ENCODE assay signal across 8 cellular contexts in the genomic region with DNA sequence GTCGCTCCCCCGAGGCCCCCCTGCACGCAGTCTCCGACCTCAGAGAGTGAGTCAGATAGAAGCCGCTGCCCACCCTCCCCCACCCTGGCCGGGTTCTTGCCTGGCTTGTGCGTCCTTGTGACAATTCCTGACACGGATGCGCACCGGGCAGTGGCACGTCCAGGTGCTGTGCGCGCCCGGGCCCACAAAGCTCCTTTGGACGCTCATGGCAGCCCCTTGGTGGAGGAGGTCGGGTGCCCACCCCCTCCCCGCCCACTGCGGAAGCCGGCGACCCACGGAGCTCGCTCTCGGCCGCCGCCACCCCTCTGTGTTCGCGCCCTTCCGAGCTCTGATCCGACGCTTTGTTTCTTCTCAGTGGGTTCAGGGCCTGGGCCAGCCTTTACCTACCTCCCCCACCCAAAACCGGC. TPM values are rescaled to one million over a fixed set of nuclear protein-coding genes. Genes with fewer than 3 reads are reported as not detected.
DNase-seq lines count a peak whose midpoint lies in the region; ATAC-seq and TF ChIP-seq lines count a peak whose summit lies in the region.

No MANE protein-coding gene starts in this region.

- WGBS in upper lobe of left lung, 2 donors = 1 to 4% methylated on average over 14 to 16 of the region's 31 CpGs

- H3K27ac Mint-ChIP-seq in IgD-negative memory B cell = peak overlapping the region in 2 of 3 donors; percentile 48 to 78
- H3K27ac Mint-ChIP-seq in activated CD4-positive, alpha-beta T cell treated with anti-CD3 and anti-CD28 coated beads, Interleukin-2, amount 10 ng/mL, durations not matched to agents 7 days and 5 days = no peak overlapping the region

- H3K27ac ChIP-seq in mucosa of rectum (ENCODE audit: low read depth in 2 of 2, low read length in 2 of 2) = peak overlapping the region; percentile 69 to 74
- H3K27ac ChIP-seq in upper lobe of left lung = peak overlapping the region; percentile 54 to 78 (median 76)

- peak overlapping the region; percentile 36 to 41 for H3K9ac ChIP-seq in mucosa of rectum (ENCODE audit: low read depth in 1 of 2, low read length in 2 of 2)

- peaks cover 0 to 17% (median 11%) of the 10 kb centered on the region in 3 donors for H3K4me1 Mint-ChIP-seq in IgD-negative memory B cell
- peaks cover 58% of the 10 kb centered on the region for H3K4me1 Mint-ChIP-seq in activated CD4-positive, alpha-beta T cell treated with anti-CD3 and anti-CD28 coated beads, Interleukin-2, amount 10 ng/mL, durations not matched to agents 7 days and 5 days

- TF ChIP-seq CTCF in upper lobe of left lung (IDR thresholded peaks at IDR 0.05) = no peak

- POLR2A ChIA-PET in activated CD4-positive, alpha-beta T cell treated with anti-CD3 and anti-CD28 coated beads, Interleukin-2, amount 10 ng/mL, durations not matched to agents 7 days and 5 days (lab: Charles Lee) = no interaction called here

- TF ChIP-seq POLR2A in erythroblast (IDR thresholded peaks at IDR 0.05; ENCODE audit: low read length) (no peak), upper lobe of left lung (IDR thresholded peaks at IDR 0.05) (no peak)

- peak; percentile 91 for DNase-seq in DMS53 (lab: John Stamatoyannopoulos, UW)
- DNase-seq in activated CD4-positive, alpha-beta T cell treated with anti-CD3 and anti-CD28 coated beads, Interleukin-2, amount 10 ng/mL, durations not matched to agents 7 days and 5 days = no peak
- DNase-seq in erythroblast (lab: John Stamatoyannopoulos, UW) = peak; percentile 34 to 49
- peak in 1 of 2 donors; percentile 72 for DNase-seq in upper lobe of left lung
- no peak for DNase-seq in GF-D8 (lab: John Stamatoyannopoulos, UW)

- peak overlapping the region; percentile 25 to 83 (median 63) for H3K4me3 Mint-ChIP-seq in IgD-negative memory B cell
- H3K4me3 Mint-ChIP-seq in activated CD4-positive, alpha-beta T cell treated with anti-CD3 and anti-CD28 coated beads, Interleukin-2, amount 10 ng/mL, durations not matched to agents 7 days and 5 days = peak overlapping the region; percentile 63

- H3K36me3 Mint-ChIP-seq in IgD-negative memory B cell = no peaks in the 10 kb centered on the region
- H3K36me3 Mint-ChIP-seq in activated CD4-positive, alpha-beta T cell treated with anti-CD3 and anti-CD28 coated beads, Interleukin-2, amount 10 ng/mL, durations not matched to agents 7 days and 5 days (ENCODE audit: low read depth) = no peaks in the 10 kb centered on the region

- no peaks in the 10 kb centered on the region for H3K9me3 Mint-ChIP-seq in IgD-negative memory B cell
- no peaks in the 10 kb centered on the region for H3K9me3 Mint-ChIP-seq in activated CD4-positive, alpha-beta T cell treated with anti-CD3 and anti-CD28 coated beads, Interleukin-2, amount 10 ng/mL, durations not matched to agents 7 days and 5 days

- H3K27me3 ChIP-seq in mucosa of rectum (ENCODE audit: control insufficient read depth in 2 of 2, insufficient read depth in 2 of 2, low read length in 2 of 2) (peaks cover 23% of the 10 kb centered on the region in 2 donors), upper lobe of left lung (peaks cover 0 to 35% (median 27%) of the 10 kb centered on the region in 4 donors)

- no peaks in the 10 kb centered on the region for H3K36me3 ChIP-seq in mucosa of rectum (ENCODE audit: control insufficient read depth in 2 of 2, insufficient read depth in 2 of 2, low read length in 2 of 2)
- H3K36me3 ChIP-seq in upper lobe of left lung = no peaks in the 10 kb centered on the region

- peaks cover 8 to 28% of the 10 kb centered on the region in 2 donors for H3K4me1 ChIP-seq in mucosa of rectum (ENCODE audit: control insufficient read depth in 2 of 2, insufficient read depth in 2 of 2, low read length in 2 of 2)
- H3K4me1 ChIP-seq in upper lobe of left lung = peaks cover 58 to 73% (median 66%) of the 10 kb centered on the region in 4 donors

- no peak for TF ChIP-seq EP300 in upper lobe of left lung (IDR thresholded peaks at IDR 0.05)

- H3K9me3 ChIP-seq in mucosa of rectum (ENCODE audit: control insufficient read depth in 2 of 2, low read length in 2 of 2) (no peaks in the 10 kb centered on the region), upper lobe of left lung (no peaks in the 10 kb centered on the region)

- CTCF ChIA-PET in activated CD4-positive, alpha-beta T cell treated with anti-CD3 and anti-CD28 coated beads, Interleukin-2, amount 10 ng/mL, durations not matched to agents 7 days and 5 days (lab: Charles Lee) = interaction anchor here (0.8 to 4.0 kb wide), 5 partner anchors 12 to 222 kb away, joined by 3 to 18 read pairs (median 5); partner anchors contain the start of gene DEF8

- H3K4me3 ChIP-seq in mucosa of rectum (ENCODE audit: low read length in 2 of 2) (peak overlapping the region; percentile 32 to 69), upper lobe of left lung (peak overlapping the region; percentile 18 to 61 (median 56))

- ATAC-seq in upper lobe of left lung (ENCODE audit: low FRiP score in 2 of 2) (peak; percentile 31 to 55), HG02571 (IDR thresholded peaks at IDR 0.05; ENCODE audit: unreplicated experiment) (no peak)

- H3K27me3 Mint-ChIP-seq in IgD-negative memory B cell = peaks cover 41% of the 10 kb centered on the region
- peaks cover 51% of the 10 kb centered on the region for H3K27me3 Mint-ChIP-seq in activated CD4-positive, alpha-beta T cell treated with anti-CD3 and anti-CD28 coated beads, Interleukin-2, amount 10 ng/mL, durations not matched to agents 7 days and 5 days

RNA-seq across cellular contexts. Expression of gene TUBB3, which starts 0.7 kb away (rescaled TPM):
- polyA plus RNA-seq in IgD-negative memory B cell = 1.1 TPM
- 1 to 10 TPM; 1.1 to 1.6 TPM for total RNA-seq in activated CD4-positive, alpha-beta T cell treated with anti-CD3 and anti-CD28 coated beads, Interleukin-2, amount 10 ng/mL, durations not matched to agents 7 days and 5 days
- total RNA-seq in upper lobe of left lung = 1 to 10 TPM in 3 of 6 donors, under 1 TPM in 2, not detected in 1; 0.33 to 9.2 (median 2.1) TPM

RNA-seq across cellular contexts. Expression of gene MC1R, which starts 3.8 kb away (rescaled TPM):
- polyA plus RNA-seq in IgD-negative memory B cell = 0.93 TPM
- total RNA-seq in activated CD4-positive, alpha-beta T cell treated with anti-CD3 and anti-CD28 coated beads, Interleukin-2, amount 10 ng/mL, durations not matched to agents 7 days and 5 days = 1 to 10 TPM; 5.0 to 6.6 TPM
- 10 to 100 TPM in 2 of 6 donors, 1 to 10 TPM in 4; 4.9 to 44.0 (median 7.0) TPM for total RNA-seq in upper lobe of left lung

RNA-seq across cellular contexts. Expression of gene DEF8, which starts 26.1 kb away (rescaled TPM):
- polyA plus RNA-seq in IgD-negative memory B cell = 67.5 TPM
- total RNA-seq in activated CD4-positive, alpha-beta T cell treated with anti-CD3 and anti-CD28 coated beads, Interleukin-2, amount 10 ng/mL, durations not matched to agents 7 days and 5 days = 10 to 100 TPM; 30.7 to 35.5 TPM
- total RNA-seq in upper lobe of left lung = 100 to 1,000 TPM in 2 of 6 donors, 10 to 100 TPM in 4; 45.7 to 671 (median 80.5) TPM

RNA-seq across cellular contexts. Expression of gene TCF25, which starts 49.1 kb away (rescaled TPM):
- polyA plus RNA-seq in IgD-negative memory B cell = 135 TPM
- total RNA-seq in activated CD4-positive, alpha-beta T cell treated with anti-CD3 and anti-CD28 coated beads, Interleukin-2, amount 10 ng/mL, durations not matched to agents 7 days and 5 days = 100 to 1,000 TPM; 148 to 168 TPM
- 1,000 to 10,000 TPM in 1 of 6 donors, 100 to 1,000 TPM in 5; 132 to 1,060 (median 211) TPM for total RNA-seq in upper lobe of left lung

Comparison
In these comparisons a context has a peak if more than half of its experiments do, and no peak if none do; other contexts are left out.
1. DNase-seq: peak in DMS53 (single experiment) and erythroblast (2 of 2); none in activated CD4-positive, alpha-beta T cell treated with anti-CD3 and anti-CD28 coated beads, Interleukin-2, amount 10 ng/mL, durations not matched to agents 7 days and 5 days (single experiment) and GF-D8 (single experiment).